In the genomic region with DNA sequence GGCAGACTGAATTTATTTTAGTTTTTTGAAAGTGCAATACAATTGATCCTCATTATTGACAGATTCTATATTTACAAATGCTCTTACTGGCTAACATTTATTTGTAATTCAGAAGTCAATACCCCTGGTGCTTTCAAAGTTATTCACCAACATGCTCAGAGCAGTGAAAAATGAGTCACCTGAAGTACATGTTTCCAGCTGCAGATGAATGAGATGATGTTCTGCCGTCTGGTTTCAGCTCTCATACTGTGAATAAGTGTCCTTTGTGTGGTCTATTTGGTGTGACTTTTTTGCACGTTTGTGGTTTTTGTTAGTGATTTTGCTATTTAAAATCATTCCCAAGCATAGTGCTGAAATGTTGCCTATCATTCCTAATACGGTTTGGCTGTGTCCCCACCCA, we compare ENCODE assay signal across 17 cellular contexts. TPM values are rescaled to one million over a fixed set of nuclear protein-coding genes. Genes with fewer than 3 reads are reported as not detected.
"Had no signal": no experiment of that assay in that cellular context is flagged by ENCODE, and none has a peak within 500 bp of the region (broad histone marks: within the 10 kb centered on the region; RNA-seq: fewer than 3 reads in every experiment).

No MANE protein-coding gene starts in this region.

- DNase-seq: activated CD4-positive, alpha-beta T cell treated with anti-CD3 and anti-CD28 coated beads, Interleukin-2, amount 10 ng/mL, durations not matched to agents 24 days and 14 days; activated CD8-positive, alpha-beta T cell treated with anti-CD3 and anti-CD28 coated beads for 36 hours; activated naive CD4-positive, alpha-beta T cell treated with Interleukin-2 at 50 U/mL for 16 hours; activated naive CD8-positive, alpha-beta T cell treated with anti-CD3 and anti-CD28 coated beads, Interleukin-2, amount 10 ng/mL, durations not matched to agents 7 days and 5 days; activated T-cell treated with anti-CD3 and anti-CD28 coated beads, Interleukin-2, amount 50 U/mL, for 1 hour; amygdala; brain microvascular endothelial cell; lower lobe of right lung; nucleus accumbens; right cardiac atrium; T1000 had no signal

- H3K27ac ChIP-seq: brain microvascular endothelial cell, coronary artery, lower lobe of right lung, tibial nerve had no signal

- H3K27me3 ChIP-seq: brain microvascular endothelial cell, tibial nerve had no signal

- H3K4me3 ChIP-seq: coronary artery, lower lobe of right lung, tibial nerve had no signal

- ATAC-seq: activated CD8-positive, alpha-beta T cell treated with anti-CD3 and anti-CD28 coated beads for 36 hours; activated T-helper 17 cell treated with anti-CD3 and anti-CD28 coated beads, Interleukin-2, amount 50 U/mL, for 72 hours; esophagus mucosa; lower lobe of right lung; natural killer cell treated with Interleukin-12 subunit alpha and Interleukin-12 subunit beta and Interleukin-15 and Interleukin-18, amount 100 ng/mL, for 72 hours; right cardiac atrium had no signal

- H3K4me1 ChIP-seq: lower lobe of right lung, tibial nerve had no signal

- H3K36me3 ChIP-seq: brain microvascular endothelial cell, lower lobe of right lung, tibial nerve had no signal

- H3K9me3 ChIP-seq: lower lobe of right lung, tibial nerve had no signal

RNA-seq across cellular contexts. Expression of a gene that starts 22.3 kb away (rescaled TPM):
- total RNA-seq: activated CD4-positive, alpha-beta T cell treated with anti-CD3 and anti-CD28 coated beads, Interleukin-2, amount 10 ng/mL, durations not matched to agents 24 days and 14 days; activated CD8-positive, alpha-beta T cell treated with anti-CD3 and anti-CD28 coated beads for 36 hours; activated naive CD8-positive, alpha-beta T cell treated with anti-CD3 and anti-CD28 coated beads, Interleukin-2, amount 10 ng/mL, durations not matched to agents 7 days and 5 days; activated T-helper 17 cell treated with anti-CD3 and anti-CD28 coated beads, Interleukin-2, amount 50 U/mL, for 72 hours; natural killer cell treated with Interleukin-12 subunit alpha and Interleukin-12 subunit beta and Interleukin-15 and Interleukin-18, amount 100 ng/mL, for 72 hours; T-helper 1 cell treated with Interleukin-12 subunit alpha and Interleukin-12 subunit beta and Interleukin-4 antibody, amounts not matched to agents 30 ng/mL and 1 ng/mL, for 36 hours had no signal
